Comparison of ENCODE assay signal across 8 cellular contexts in genomic region chr1:50977575-50978143, GRCh38. TPM values are rescaled to one million over a fixed set of nuclear protein-coding genes. Genes with fewer than 3 reads are reported as not detected.
A peak's percentile ranks its signal among the peaks of the same experiment; 100 is the strongest.
DNase-seq lines count a peak whose midpoint lies in the region; ATAC-seq and TF ChIP-seq lines count a peak whose summit lies in the region.

No MANE protein-coding gene starts in this region.

- peak overlapping the region in 5 of 6 donors; percentile 66 to 87 (median 81) for H3K27ac Mint-ChIP-seq in immature natural killer cell

- H3K36me3 ChIP-seq in breast epithelium (no peaks in the 10 kb centered on the region), skeletal muscle tissue (ENCODE audit: control insufficient read depth in 3 of 3, insufficient read depth in 3 of 3, low read length in 3 of 3) (no peaks in the 10 kb centered on the region)

- ATAC-seq in GM18520 (IDR thresholded peaks at IDR 0.05; ENCODE audit: unreplicated experiment) (peak; percentile 41), HG03045 (IDR thresholded peaks at IDR 0.05; ENCODE audit: unreplicated experiment) (peak; percentile 54)

- H3K4me1 ChIP-seq in breast epithelium (no peaks in the 10 kb centered on the region), skeletal muscle tissue (ENCODE audit: control insufficient read depth in 3 of 3, insufficient read depth in 3 of 3, low read length in 3 of 3) (peaks cover 4 to 19% (median 8%) of the 10 kb centered on the region in 3 donors)

- no peaks in the 10 kb centered on the region for H3K9me3 Mint-ChIP-seq in immature natural killer cell

- intact Hi-C loops in breast epithelium (cut with DNase I; ENCODE audit: low total_unique reads) = no loop called here

- TF ChIP-seq CTCF in breast epithelium (IDR thresholded peaks at IDR 0.05) = no peak

- H3K9me3 ChIP-seq in breast epithelium (no peaks in the 10 kb centered on the region), skeletal muscle tissue (ENCODE audit: control insufficient read depth in 3 of 3, low read length in 3 of 3) (no peaks in the 10 kb centered on the region)

- peak overlapping the region; percentile 85 to 95 (median 89) for H3K4me3 Mint-ChIP-seq in immature natural killer cell

- DNase-seq in CD1c-positive myeloid dendritic cell (ENCODE audit: extremely low spot score) (peak; percentile 35), RKO (ENCODE audit: low spot score) (peak; percentile 65), breast epithelium (ENCODE audit: low spot score in 2 of 2) (no peak), immature natural killer cell (peak; percentile 30 to 49 (median 43)), COLO829 (ENCODE audit: low spot score) (no peak)

- H3K4me3 ChIP-seq in breast epithelium (peak overlapping the region; percentile 71 to 91 (median 76)), skeletal muscle tissue (ENCODE audit: low read length in 3 of 3) (peak overlapping the region; percentile 81 to 87 (median 85))

- TF ChIP-seq POLR2A in breast epithelium (IDR thresholded peaks at IDR 0.05) = no peak

- H3K27ac ChIP-seq in breast epithelium (peak overlapping the region; percentile 89), skeletal muscle tissue (ENCODE audit: low read depth, low read length) (peak overlapping the region; percentile 97)

- peaks cover 22 to 39% of the 10 kb centered on the region in 2 donors for H3K4me1 Mint-ChIP-seq in immature natural killer cell

- peak overlapping the region; percentile 89 to 96 (median 95) for H3K9ac ChIP-seq in skeletal muscle tissue (ENCODE audit: low read depth in 1 of 3, low read length in 3 of 3)

- peaks cover 5 to 13% (median 6%) of the 10 kb centered on the region in 3 donors for H3K27me3 Mint-ChIP-seq in immature natural killer cell (ENCODE audit: low read depth in 3 of 3)

- peaks cover 0 to 5% (median 3%) of the 10 kb centered on the region in 3 donors for H3K36me3 Mint-ChIP-seq in immature natural killer cell

- peaks cover 0 to 2% of the 10 kb centered on the region in 2 donors for H3K27me3 ChIP-seq in breast epithelium
- H3K27me3 ChIP-seq in skeletal muscle tissue (ENCODE audit: control insufficient read depth in 3 of 3, insufficient read depth in 3 of 3, low read length in 3 of 3) = no peaks in the 10 kb centered on the region

RNA-seq across cellular contexts. Expression of gene CDKN2C, which starts 7.6 kb away (rescaled TPM):
- total RNA-seq in breast epithelium (10 to 100 TPM; 27.1 to 40.0 (median 31.1) TPM), skeletal muscle tissue (16.2 TPM)
- polyA plus RNA-seq in immature natural killer cell = 10 to 100 TPM; 12.7 to 22.8 (median 18.2) TPM

RNA-seq across cellular contexts. Expression of gene FAF1, which starts 17.6 kb away (rescaled TPM):
- total RNA-seq in breast epithelium (10 to 100 TPM; 34.9 to 58.2 (median 42.0) TPM), skeletal muscle tissue (41.2 TPM)
- polyA plus RNA-seq in immature natural killer cell = 10 to 100 TPM; 31.1 to 49.8 (median 44.0) TPM

Comparison
In these comparisons a context has a peak if more than half of its experiments do, and no peak if none do; other contexts are left out.
1. DNase-seq: peak in CD1c-positive myeloid dendritic cell (single experiment), RKO (single experiment) and immature natural killer cell (3 of 3); none in breast epithelium (0 of 2) and COLO829 (single experiment).